23 cellular contexts compared by ENCODE assay signal in genomic region chr10:110118891-110119621, GRCh38.
DNase-seq lines count a peak whose midpoint lies in the region; ATAC-seq and TF ChIP-seq lines count a peak whose summit lies in the region.
"Had no signal": no experiment of that assay in that cellular context is flagged by ENCODE, and none has a peak within 500 bp of the region (broad histone marks: within the 10 kb centered on the region; RNA-seq: fewer than 3 reads in every experiment).

No MANE protein-coding gene starts in this region.

- peak overlapping the region in 6 of 7 donors; percentile 53 to 82 (median 68) for H3K27ac Mint-ChIP-seq in CD14-positive monocyte
- H3K27ac Mint-ChIP-seq: activated naive CD8-positive, alpha-beta T cell treated with anti-CD3 and anti-CD28 coated beads, Interleukin-2, amount 10 ng/mL, durations not matched to agents 7 days and 5 days; endodermal cell; H9; stimulated activated effector memory CD8-positive, alpha-beta T cell treated with anti-CD3 and anti-CD28 coated beads, Interleukin-12 subunit alpha, Interleukin-12 subunit beta, amount 100 ng/mL, for 72 hours had no signal

- no peak overlapping the region for H3K4me3 Mint-ChIP-seq in CD14-positive monocyte
- H3K4me3 Mint-ChIP-seq: activated naive CD8-positive, alpha-beta T cell treated with anti-CD3 and anti-CD28 coated beads, Interleukin-2, amount 10 ng/mL, durations not matched to agents 7 days and 5 days; endodermal cell; H9; naive thymus-derived CD4-positive, alpha-beta T cell; stimulated activated effector memory CD8-positive, alpha-beta T cell treated with anti-CD3 and anti-CD28 coated beads, Interleukin-12 subunit alpha, Interleukin-12 subunit beta, amount 100 ng/mL, for 72 hours had no signal

- intact Hi-C loops in CD14-positive monocyte (cut with micrococcal nuclease) (no loop called here), left cardiac atrium (cut with DNase I) (no loop called here)

- H3K9me3 Mint-ChIP-seq in CD14-positive monocyte, result no peaks in the 10 kb centered on the region
- H3K9me3 Mint-ChIP-seq: activated naive CD8-positive, alpha-beta T cell treated with anti-CD3 and anti-CD28 coated beads, Interleukin-2, amount 10 ng/mL, durations not matched to agents 7 days and 5 days; H9; stimulated activated effector memory CD8-positive, alpha-beta T cell treated with anti-CD3 and anti-CD28 coated beads, Interleukin-12 subunit alpha, Interleukin-12 subunit beta, amount 100 ng/mL, for 72 hours had no signal

- H3K27me3 Mint-ChIP-seq in CD14-positive monocyte (ENCODE audit: low read depth in 3 of 3), result peaks cover 0 to 1% (median 0%) of the 10 kb centered on the region in 3 donors
- H3K27me3 Mint-ChIP-seq: activated naive CD8-positive, alpha-beta T cell treated with anti-CD3 and anti-CD28 coated beads, Interleukin-2, amount 10 ng/mL, durations not matched to agents 7 days and 5 days; naive thymus-derived CD4-positive, alpha-beta T cell had no signal

- peaks cover 15% of the 10 kb centered on the region for H3K4me1 Mint-ChIP-seq in CD14-positive monocyte
- H3K4me1 Mint-ChIP-seq: activated naive CD8-positive, alpha-beta T cell treated with anti-CD3 and anti-CD28 coated beads, Interleukin-2, amount 10 ng/mL, durations not matched to agents 7 days and 5 days; endodermal cell; H9; stimulated activated effector memory CD8-positive, alpha-beta T cell treated with anti-CD3 and anti-CD28 coated beads, Interleukin-12 subunit alpha, Interleukin-12 subunit beta, amount 100 ng/mL, for 72 hours had no signal

- no peak for DNase-seq in CD14-positive monocyte (ENCODE audit: low spot score)
- DNase-seq in EH (ENCODE audit: low read depth), result peak; percentile 22
- DNase-seq in left cardiac atrium, result no peak
- peak; percentile 23 for DNase-seq in renal cortical epithelial cell (ENCODE audit: low read depth)
- no peak for DNase-seq in HUDEP-2 (lab: John Stamatoyannopoulos, UW; ENCODE audit: unreplicated experiment in 76 of 76)
- DNase-seq in NCI-H1694 (lab: John Stamatoyannopoulos, UW), result no peak
- DNase-seq in GDM1 (lab: John Stamatoyannopoulos, UW), result no peak
- DNase-seq: activated naive CD8-positive, alpha-beta T cell treated with anti-CD3 and anti-CD28 coated beads, Interleukin-2, amount 10 ng/mL, durations not matched to agents 7 days and 5 days; body of pancreas; endodermal cell; H9; kidney glomerular epithelial cell; mesenchymal stem cell; MG63; naive thymus-derived CD4-positive, alpha-beta T cell; NCI-H1436 treated with DMSO at 0.1 percent for 48 hours; NCI-H2171; NCI-H526 treated with DMSO at 0.1 percent for 48 hours; pancreas; stimulated activated CD4-positive, alpha-beta T cell treated with anti-CD3 and anti-CD28 coated beads, Interleukin-1b, Interleukin-23, amount 100 ng/mL, for 48 hours; WERI-Rb-1 had no signal

- peak; percentile 78 to 87 for ATAC-seq in left cardiac atrium
- ATAC-seq: body of pancreas; K562; naive thymus-derived CD4-positive, alpha-beta T cell; pancreas; stimulated activated effector memory CD8-positive, alpha-beta T cell treated with anti-CD3 and anti-CD28 coated beads, Interleukin-12 subunit alpha, Interleukin-12 subunit beta, amount 100 ng/mL, for 72 hours had no signal

- no peak for TF ChIP-seq CTCF in CD14-positive monocyte (IDR thresholded peaks at IDR 0.05)

- H3K36me3 Mint-ChIP-seq in CD14-positive monocyte, result peaks cover 57 to 73% of the 10 kb centered on the region in 2 donors

Comparison
In these comparisons a context has a peak if more than half of its experiments do, and no peak if none do; other contexts are left out.
1. DNase-seq: peak in EH (single experiment) and renal cortical epithelial cell (single experiment); none in CD14-positive monocyte (single experiment), left cardiac atrium (single experiment), HUDEP-2 (0 of 76), NCI-H1694 (single experiment) and GDM1 (single experiment).